17 cellular contexts compared by ENCODE assay signal in the genomic region with DNA sequence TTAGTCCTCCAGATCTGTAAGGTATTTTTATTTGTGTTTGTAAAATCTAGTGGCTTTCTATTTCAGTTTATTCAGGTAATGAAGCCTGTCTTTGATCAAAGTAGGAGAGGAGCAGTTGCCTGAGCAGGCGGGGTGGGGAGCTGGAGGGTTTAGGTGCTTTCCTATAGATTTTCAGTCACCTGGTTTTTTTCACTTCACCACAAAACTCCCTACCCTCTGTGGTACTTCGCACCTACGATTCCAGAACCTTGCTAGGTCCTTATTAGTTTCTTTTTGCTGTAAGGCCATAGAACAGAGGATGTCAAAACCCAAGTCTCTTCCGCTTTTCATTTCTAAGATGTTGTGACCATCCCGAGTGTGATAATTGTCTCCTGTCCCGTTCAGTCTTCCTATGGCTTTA. TPM values are rescaled to one million over a fixed set of nuclear protein-coding genes. Genes with fewer than 3 reads are reported as not detected.
A peak's percentile ranks its signal among the peaks of the same experiment; 100 is the strongest.
DNase-seq lines count a peak whose midpoint lies in the region; ATAC-seq, FAIRE-seq and TF ChIP-seq lines count a peak whose summit lies in the region.
"Had no signal": no experiment of that assay in that cellular context is flagged by ENCODE, and none has a peak within 500 bp of the region (broad histone marks: within the 10 kb centered on the region; RNA-seq: fewer than 3 reads in every experiment).

No MANE protein-coding gene starts in this region.

- in situ Hi-C loops in G401 (cut with HindIII; ENCODE audit: low sequenced_read_pairs): no loop called here

- peak; percentile 81 for FAIRE-seq in GM18507 (lab: Jason Lieb, UNC)

- peaks cover 0 to 9% (median 7%) of the 10 kb centered on the region in 9 donors for H3K4me1 ChIP-seq in heart right ventricle
- H3K4me1 ChIP-seq: breast epithelium, right lobe of liver had no signal

- no peak for DNase-seq in GM18507 (ENCODE audit: extremely low spot score, insufficient read length, low read depth)
- no peak for DNase-seq in T-helper 17 cell
- DNase-seq in G401 (ENCODE audit: low spot score): no peak
- no peak for DNase-seq in heart right ventricle
- DNase-seq in DMS114 treated with DMSO at 0.1 percent for 48 hours (lab: John Stamatoyannopoulos, UW; ENCODE audit: unreplicated experiment): no peak
- DNase-seq: activated T-cell treated with anti-CD3 and anti-CD28 coated beads, Interleukin-2, amount 50 U/mL, for 1 hour; C1 segment of cervical spinal cord; GF-D8; head of caudate nucleus; KG1; natural killer cell; right lobe of liver had no signal

- ATAC-seq in GM19043 (IDR thresholded peaks at IDR 0.05; ENCODE audit: low read depth, unreplicated experiment): peak; percentile 51
- peak; percentile 78 for ATAC-seq in HG02973 (IDR thresholded peaks at IDR 0.05; ENCODE audit: unreplicated experiment)
- ATAC-seq in T-helper 17 cell: peak; percentile 88
- no peak for ATAC-seq in heart right ventricle
- ATAC-seq in GM19455 (IDR thresholded peaks at IDR 0.05; ENCODE audit: unreplicated experiment): no peak
- ATAC-seq: right lobe of liver had no signal

- H3K27ac Mint-ChIP-seq in T-helper 17 cell: peak overlapping the region; percentile 53
- H3K27ac Mint-ChIP-seq: natural killer cell had no signal

- H3K36me3 Mint-ChIP-seq in T-helper 17 cell (ENCODE audit: low read depth): peaks cover 3% of the 10 kb centered on the region

- no peaks in the 10 kb centered on the region for H3K27me3 ChIP-seq in heart right ventricle
- H3K27me3 ChIP-seq: breast epithelium, right lobe of liver had no signal

- 81 to 92% methylated on average over 6 of the region's 6 CpGs for WGBS in heart right ventricle, 2 donors

- no peak overlapping the region for H3K27ac ChIP-seq in heart right ventricle
- H3K27ac ChIP-seq: breast epithelium, right lobe of liver, VCaP had no signal

- peaks cover 21% of the 10 kb centered on the region for H3K4me1 Mint-ChIP-seq in T-helper 17 cell

- H3K9me3 ChIP-seq in T-helper 17 cell (ENCODE audit: control insufficient read depth, low read length, poor library complexity, severe bottlenecking) (no peaks in the 10 kb centered on the region), heart right ventricle (no peaks in the 10 kb centered on the region)
- H3K9me3 ChIP-seq: breast epithelium, right lobe of liver had no signal

- H3K36me3 ChIP-seq in heart right ventricle: peaks cover 0 to 5% (median 0%) of the 10 kb centered on the region in 9 donors
- H3K36me3 ChIP-seq: breast epithelium, right lobe of liver had no signal

- intact Hi-C loops in heart right ventricle (cut with DNase I): loop anchor here in 1 of 10 donors (10.0 kb wide), 1 partner anchor 129 kb away; no protein-coding TSS in a partner anchor

- no peaks in the 10 kb centered on the region for H3K27me3 Mint-ChIP-seq in T-helper 17 cell

- no peak overlapping the region for H3K4me3 ChIP-seq in heart right ventricle
- H3K4me3 ChIP-seq: breast epithelium, right lobe of liver had no signal

- no peak overlapping the region for H3K4me3 Mint-ChIP-seq in T-helper 17 cell
- H3K4me3 Mint-ChIP-seq: natural killer cell had no signal

- TF ChIP-seq CTCF in heart right ventricle (IDR thresholded peaks at IDR 0.05): no peak

RNA-seq across cellular contexts. Expression of a gene that starts 26.6 kb away (rescaled TPM):
- total RNA-seq in T-helper 17 cell: 10 to 100 TPM; 25.4 to 39.0 TPM
- total RNA-seq in G401 (2014; rRNA removed; shearing (Covaris generic)): 0.24 TPM in 1 of 2 replicates, not detected in the other
- 10 to 100 TPM in 4 of 10 donors, 1 to 10 TPM in 6; 4.1 to 13.6 (median 9.3) TPM for total RNA-seq in heart right ventricle
- polyA plus RNA-seq in heart right ventricle: 1 to 10 TPM; 1.4 to 3.7 TPM

Comparison
In these comparisons a context has a peak if more than half of its experiments do, and no peak if none do; other contexts are left out.
1. ATAC-seq: peak in GM19043 (single experiment), HG02973 (single experiment) and T-helper 17 cell (single experiment); none in heart right ventricle (0 of 8) and GM19455 (single experiment).